ENCODE assay signal across 15 cellular contexts in genomic region chr7:113119429-113119828, GRCh38. TPM values are rescaled to one million over a fixed set of nuclear protein-coding genes. Genes with fewer than 3 reads are reported as not detected.
DNase-seq lines count a peak whose midpoint lies in the region; ATAC-seq and TF ChIP-seq lines count a peak whose summit lies in the region.
"Had no signal": no experiment of that assay in that cellular context is flagged by ENCODE, and none has a peak within 500 bp of the region (broad histone marks: within the 10 kb centered on the region; RNA-seq: fewer than 3 reads in every experiment).

No MANE protein-coding gene starts in this region.

- H3K27me3 ChIP-seq in CD8-positive, alpha-beta T cell (ENCODE audit: insufficient read depth, low read length) = no peaks in the 10 kb centered on the region
- H3K27me3 ChIP-seq in heart right ventricle (no peaks in the 10 kb centered on the region), vagina (no peaks in the 10 kb centered on the region)
- H3K27me3 ChIP-seq: brain microvascular endothelial cell had no signal

- peaks cover 3% of the 10 kb centered on the region for H3K27me3 Mint-ChIP-seq in CD8-positive, alpha-beta T cell (ENCODE audit: low read depth)
- H3K27me3 Mint-ChIP-seq in HFFc6 (ENCODE audit: insufficient read depth) = no peaks in the 10 kb centered on the region
- H3K27me3 Mint-ChIP-seq in activated T-helper 1 cell treated with anti-CD3 and anti-CD28 coated beads, Interleukin-12 subunit alpha, Interleukin-12 subunit beta, Interleukin-2, Interleukin-4 antibody, amounts not matched to agents 30 ng/mL and 10 ng/mL and 1 ng/mL, durations not matched to agents 14 hours and 24 hours and 36 hours (ENCODE audit: insufficient read depth) = no peaks in the 10 kb centered on the region
- H3K27me3 Mint-ChIP-seq in nephron (ENCODE audit: low read depth) = no peaks in the 10 kb centered on the region

- TF ChIP-seq CTCF in CD8-positive, alpha-beta T cell (IDR thresholded peaks at IDR 0.05) = no peak
- TF ChIP-seq CTCF in HFFc6 (IDR thresholded peaks at IDR 0.05) = no peak
- no peak for TF ChIP-seq CTCF in nephron (IDR thresholded peaks at IDR 0.05; ENCODE audit: unreplicated experiment in 3 of 3)
- TF ChIP-seq CTCF in heart right ventricle (IDR thresholded peaks at IDR 0.05) = no peak
- TF ChIP-seq CTCF in vagina (IDR thresholded peaks at IDR 0.05) = no peak

- H3K36me3 ChIP-seq in CD8-positive, alpha-beta T cell (ENCODE audit: insufficient read depth, low read length) = no peaks in the 10 kb centered on the region
- peaks cover 0 to 25% (median 6%) of the 10 kb centered on the region in 9 donors for H3K36me3 ChIP-seq in heart right ventricle
- H3K36me3 ChIP-seq in vagina = no peaks in the 10 kb centered on the region
- H3K36me3 ChIP-seq: brain microvascular endothelial cell had no signal

- H3K27ac ChIP-seq in CD8-positive, alpha-beta T cell (ENCODE audit: low read depth, low read length) = no peak overlapping the region
- no peak overlapping the region for H3K27ac ChIP-seq in heart right ventricle
- no peak overlapping the region for H3K27ac ChIP-seq in vagina

- POLR2A ChIA-PET in CD8-positive, alpha-beta T cell (lab: Charles Lee) = no interaction called here

- H3K27ac Mint-ChIP-seq in CD8-positive, alpha-beta T cell = no peak overlapping the region
- H3K27ac Mint-ChIP-seq in HFFc6 (no peak overlapping the region; the same call in 1 of the 2 replicates), nephron (peak overlapping the region in 2 of 3 experiments; percentile 85 to 92)
- H3K27ac Mint-ChIP-seq in activated T-helper 1 cell treated with anti-CD3 and anti-CD28 coated beads, Interleukin-12 subunit alpha, Interleukin-12 subunit beta, Interleukin-2, Interleukin-4 antibody, amounts not matched to agents 30 ng/mL and 10 ng/mL and 1 ng/mL, durations not matched to agents 14 hours and 24 hours and 36 hours = no peak overlapping the region

- CTCF ChIA-PET in CD8-positive, alpha-beta T cell (lab: Charles Lee) = no interaction called here

- peak overlapping the region; percentile 96 for H3K4me3 Mint-ChIP-seq in CD8-positive, alpha-beta T cell
- peak overlapping the region; percentile 95 for H3K4me3 Mint-ChIP-seq in HFFc6
- H3K4me3 Mint-ChIP-seq in activated T-helper 1 cell treated with anti-CD3 and anti-CD28 coated beads, Interleukin-12 subunit alpha, Interleukin-12 subunit beta, Interleukin-2, Interleukin-4 antibody, amounts not matched to agents 30 ng/mL and 10 ng/mL and 1 ng/mL, durations not matched to agents 14 hours and 24 hours and 36 hours = peak overlapping the region; percentile 93
- H3K4me3 Mint-ChIP-seq in nephron = peak overlapping the region; percentile 91 to 93 (median 91)

- intact Hi-C loops in CD8-positive, alpha-beta T cell (cut with DNase I, micrococcal nuclease) = loop anchor here (2.0 to 10.0 kb wide), 4 partner anchors 179 to 1805 kb away; partner anchors contain the start of genes IMMP2L (in 2 of the 2), DOCK4 (in 1 of the 2), MDFIC (in 1 of the 2) and ZNF277 (in 1 of the 2)
- intact Hi-C loops in activated T-helper 1 cell treated with anti-CD3 and anti-CD28 coated beads, Interleukin-12 subunit alpha, Interleukin-12 subunit beta, Interleukin-2, Interleukin-4 antibody, amounts not matched to agents 30 ng/mL and 10 ng/mL and 1 ng/mL, durations not matched to agents 14 hours and 24 hours and 36 hours (cut with micrococcal nuclease) = loop anchor here (1.0 to 5.0 kb wide), 3 partner anchors 333 to 1557 kb away; partner anchors contain the start of gene IMMP2L
- intact Hi-C loops in heart right ventricle (cut with DNase I) (loop anchor here in 4 of 10 donors (5.0 to 10.0 kb wide), 3 partner anchors 177 to 335 kb away; partner anchors contain the start of gene TMEM168 (in 1 of the 4)), vagina (cut with DNase I) (loop anchor here (10.0 kb wide), 1 partner anchor 185 kb away; a partner anchor contains a TSS)

- H3K4me1 ChIP-seq in CD8-positive, alpha-beta T cell (ENCODE audit: insufficient read depth, low read length) = peaks cover 6% of the 10 kb centered on the region
- H3K4me1 ChIP-seq in heart right ventricle = peaks cover 0 to 33% (median 10%) of the 10 kb centered on the region in 9 donors
- H3K4me1 ChIP-seq in vagina = peaks cover 13% of the 10 kb centered on the region

- H3K9me3 Mint-ChIP-seq in CD8-positive, alpha-beta T cell = no peaks in the 10 kb centered on the region
- H3K9me3 Mint-ChIP-seq in HFFc6 (no peaks in the 10 kb centered on the region), nephron (no peaks in the 10 kb centered on the region)
- H3K9me3 Mint-ChIP-seq in activated T-helper 1 cell treated with anti-CD3 and anti-CD28 coated beads, Interleukin-12 subunit alpha, Interleukin-12 subunit beta, Interleukin-2, Interleukin-4 antibody, amounts not matched to agents 30 ng/mL and 10 ng/mL and 1 ng/mL, durations not matched to agents 14 hours and 24 hours and 36 hours = no peaks in the 10 kb centered on the region

- H3K4me3 ChIP-seq in CD8-positive, alpha-beta T cell (ENCODE audit: low read depth, low read length) = no peak overlapping the region
- H3K4me3 ChIP-seq in heart right ventricle (no peak overlapping the region), vagina (no peak overlapping the region)

- WGBS in heart right ventricle, 2 donors = 91% methylated on average over 6 of the region's 6 CpGs

- H3K36me3 Mint-ChIP-seq in CD8-positive, alpha-beta T cell = peaks cover 17% of the 10 kb centered on the region
- H3K36me3 Mint-ChIP-seq in HFFc6 (ENCODE audit: low read depth) (peaks cover 14% of the 10 kb centered on the region), nephron (ENCODE audit: low read depth) (peaks cover 8% of the 10 kb centered on the region)
- H3K36me3 Mint-ChIP-seq in activated T-helper 1 cell treated with anti-CD3 and anti-CD28 coated beads, Interleukin-12 subunit alpha, Interleukin-12 subunit beta, Interleukin-2, Interleukin-4 antibody, amounts not matched to agents 30 ng/mL and 10 ng/mL and 1 ng/mL, durations not matched to agents 14 hours and 24 hours and 36 hours (ENCODE audit: low read depth) = peaks cover 9% of the 10 kb centered on the region

- no peaks in the 10 kb centered on the region for H3K9me3 ChIP-seq in CD8-positive, alpha-beta T cell (ENCODE audit: low read length)
- H3K9me3 ChIP-seq in heart right ventricle (no peaks in the 10 kb centered on the region), vagina (no peaks in the 10 kb centered on the region)
- H3K9me3 ChIP-seq: lower lobe of right lung had no signal

- no peak for TF ChIP-seq POLR2A in vagina (IDR thresholded peaks at IDR 0.05)

- no peak for ATAC-seq in CD8-positive, alpha-beta T cell
- no peak for ATAC-seq in heart right ventricle
- ATAC-seq in GM18520 (IDR thresholded peaks at IDR 0.05; ENCODE audit: unreplicated experiment) = no peak

- peaks cover 21% of the 10 kb centered on the region for H3K4me1 Mint-ChIP-seq in CD8-positive, alpha-beta T cell (ENCODE audit: low read depth)
- H3K4me1 Mint-ChIP-seq in HFFc6 (ENCODE audit: low read depth) = peaks cover 36% of the 10 kb centered on the region
- peaks cover 46% of the 10 kb centered on the region for H3K4me1 Mint-ChIP-seq in activated T-helper 1 cell treated with anti-CD3 and anti-CD28 coated beads, Interleukin-12 subunit alpha, Interleukin-12 subunit beta, Interleukin-2, Interleukin-4 antibody, amounts not matched to agents 30 ng/mL and 10 ng/mL and 1 ng/mL, durations not matched to agents 14 hours and 24 hours and 36 hours (ENCODE audit: low read depth)
- H3K4me1 Mint-ChIP-seq in nephron = peaks cover 13% of the 10 kb centered on the region

- DNase-seq in CD8-positive, alpha-beta T cell = no peak
- DNase-seq in HFFc6 (no peak), heart right ventricle (no peak), vagina (ENCODE audit: extremely low spot score in 2 of 2) (no peak), NCI-H1694 treated with DMSO at 0.1 percent for 48 hours (lab: John Stamatoyannopoulos, UW) (no peak)
- no peak for DNase-seq in activated T-helper 1 cell treated with anti-CD3 and anti-CD28 coated beads, Interleukin-12 subunit alpha, Interleukin-12 subunit beta, Interleukin-2, Interleukin-4 antibody, amounts not matched to agents 30 ng/mL and 10 ng/mL and 1 ng/mL, durations not matched to agents 14 hours and 24 hours and 36 hours (ENCODE audit: low spot score)
- DNase-seq: brain microvascular endothelial cell, Calu3, hippocampal formation, lower lobe of right lung, NCI-H1694, T-helper 9 cell had no signal

RNA-seq across cellular contexts. Expression of gene SMIM30, which starts 1.1 kb away (rescaled TPM):
- total RNA-seq in CD8-positive, alpha-beta T cell = 1 to 10 TPM; 3.5 to 4.8 TPM
- 10 to 100 TPM; 52.0 to 74.2 (median 60.6) TPM for total RNA-seq in HFFc6 (2021; fragmentation: NEBNext Ultra II Directional; extraction: Animal tissue kit (Norgen Biotek cat#: 25700))
- total RNA-seq in activated T-helper 1 cell treated with anti-CD3 and anti-CD28 coated beads, Interleukin-12 subunit alpha, Interleukin-12 subunit beta, Interleukin-2, Interleukin-4 antibody, amounts not matched to agents 30 ng/mL and 10 ng/mL and 1 ng/mL, durations not matched to agents 14 hours and 24 hours and 36 hours = 32.4 and 36.8 TPM in 2 replicates
- total RNA-seq in heart right ventricle (100 to 1,000 TPM in 9 of 10 donors, 10 to 100 TPM in 1; 87.2 to 190 (median 164) TPM), vagina (15.7 TPM)
- 100 to 1,000 TPM in 1 of 2 donors, 10 to 100 TPM in 1; 77.0 to 411 TPM for polyA plus RNA-seq in heart right ventricle

RNA-seq across cellular contexts. Expression of gene GPR85, which starts 32.8 kb away (rescaled TPM):
- not detected for total RNA-seq in CD8-positive, alpha-beta T cell
- 1 to 10 TPM; 2.7 to 5.6 (median 3.5) TPM for total RNA-seq in HFFc6 (2021; fragmentation: NEBNext Ultra II Directional; extraction: Animal tissue kit (Norgen Biotek cat#: 25700))
- not detected in 2 replicates for total RNA-seq in activated T-helper 1 cell treated with anti-CD3 and anti-CD28 coated beads, Interleukin-12 subunit alpha, Interleukin-12 subunit beta, Interleukin-2, Interleukin-4 antibody, amounts not matched to agents 30 ng/mL and 10 ng/mL and 1 ng/mL, durations not matched to agents 14 hours and 24 hours and 36 hours
- total RNA-seq in heart right ventricle = 1 to 10 TPM in 5 of 10 donors, under 1 TPM in 5; 0.50 to 4.5 (median 1.2) TPM
- under 1 TPM; 0.15 to 0.58 TPM for polyA plus RNA-seq in heart right ventricle
- total RNA-seq in vagina = not detected
- total RNA-seq: Calu3, HT-29 had no signal

Comparison
In these comparisons a context has a peak if more than half of its experiments do, and no peak if none do; other contexts are left out.
1. H3K27ac Mint-ChIP-seq: peak in nephron (2 of 3); none in CD8-positive, alpha-beta T cell (single experiment), HFFc6 (single experiment) and activated T-helper 1 cell treated with anti-CD3 and anti-CD28 coated beads, Interleukin-12 subunit alpha, Interleukin-12 subunit beta, Interleukin-2, Interleukin-4 antibody, amounts not matched to agents 30 ng/mL and 10 ng/mL and 1 ng/mL, durations not matched to agents 14 hours and 24 hours and 36 hours (single experiment).
2. Peak in every context shown above with its lines, with median percentiles within 50 percentile points of each other: H3K4me3 Mint-ChIP-seq.